ENCODE assay signal across 1 cellular context in the genomic region with DNA sequence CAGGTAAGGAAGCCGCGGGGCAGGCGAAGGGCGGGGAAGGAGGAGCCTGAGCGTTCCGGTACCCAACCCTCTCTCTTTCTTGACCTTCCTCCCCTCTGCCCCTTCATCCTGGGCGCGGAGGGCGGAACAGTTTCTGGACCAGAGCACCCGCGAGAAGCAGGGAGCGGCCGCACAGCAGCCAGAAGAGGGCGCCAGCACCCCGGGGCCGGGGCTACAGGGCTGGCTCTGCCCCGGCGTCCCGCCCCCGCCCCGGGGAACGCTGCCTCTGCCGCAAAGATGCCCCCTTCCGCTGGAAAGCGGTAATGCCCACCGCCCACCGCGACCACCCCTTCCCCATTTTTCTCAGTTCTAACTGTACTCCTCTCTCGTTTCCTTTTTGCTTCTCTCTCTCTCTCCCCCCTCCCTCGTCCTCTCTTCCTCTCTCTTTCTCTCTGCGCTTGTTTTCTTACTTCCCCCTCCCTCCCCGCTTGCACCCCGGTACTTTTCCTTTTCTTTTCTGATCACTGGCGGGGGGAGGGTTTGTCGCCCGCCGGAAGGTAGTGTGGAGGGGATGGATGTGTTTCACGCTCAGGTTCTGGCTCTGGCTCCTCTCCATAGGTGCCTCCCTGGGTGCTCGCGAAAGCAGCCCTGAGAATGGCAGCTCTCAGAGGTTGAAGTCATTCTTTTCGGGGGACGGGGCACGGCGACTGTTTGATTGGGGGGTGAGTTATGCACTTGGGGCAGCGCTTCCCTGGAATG.
TF ChIP-seq lines count a peak whose summit lies in the region.

No MANE protein-coding gene starts in this region.

TF ChIP-seq in HepG2, 621 proteins besides CTCF, POLR2A, EP300 and RAD21 (continued from another document):
- TF ChIP-seq GZF1 (CRISPR knock-in tag; IDR thresholded peaks at IDR 0.05): no peak
- no peak for TF ChIP-seq MED8 (CRISPR knock-in tag; IDR thresholded peaks at IDR 0.05; ENCODE audit: insufficient replicate concordance)
- TF ChIP-seq XBP1 (CRISPR knock-in tag; IDR thresholded peaks at IDR 0.05): no peak
- no peak for TF ChIP-seq ZNF333 (CRISPR knock-in tag; IDR thresholded peaks at IDR 0.05; ENCODE audit: borderline replicate concordance)
- TF ChIP-seq ZNF775 (CRISPR knock-in tag; IDR thresholded peaks at IDR 0.05; ENCODE audit: borderline replicate concordance): no peak
- TF ChIP-seq KDM4B (CRISPR knock-in tag; IDR thresholded peaks at IDR 0.05): 0 out of 2 replicates have a peak, but pooled peaks have one; percentile 17
- TF ChIP-seq KLF13 (CRISPR knock-in tag; IDR thresholded peaks at IDR 0.05): no peak
- TF ChIP-seq, protein P1, sequence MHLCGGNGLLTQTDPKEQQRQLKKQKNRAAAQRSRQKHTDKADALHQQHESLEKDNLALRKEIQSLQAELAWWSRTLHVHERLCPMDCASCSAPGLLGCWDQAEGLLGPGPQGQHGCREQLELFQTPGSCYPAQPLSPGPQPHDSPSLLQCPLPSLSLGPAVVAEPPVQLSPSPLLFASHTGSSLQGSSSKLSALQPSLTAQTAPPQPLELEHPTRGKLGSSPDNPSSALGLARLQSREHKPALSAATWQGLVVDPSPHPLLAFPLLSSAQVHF (CRISPR knock-in tag; IDR thresholded peaks at IDR 0.05): no peak
- TF ChIP-seq, protein P2, sequence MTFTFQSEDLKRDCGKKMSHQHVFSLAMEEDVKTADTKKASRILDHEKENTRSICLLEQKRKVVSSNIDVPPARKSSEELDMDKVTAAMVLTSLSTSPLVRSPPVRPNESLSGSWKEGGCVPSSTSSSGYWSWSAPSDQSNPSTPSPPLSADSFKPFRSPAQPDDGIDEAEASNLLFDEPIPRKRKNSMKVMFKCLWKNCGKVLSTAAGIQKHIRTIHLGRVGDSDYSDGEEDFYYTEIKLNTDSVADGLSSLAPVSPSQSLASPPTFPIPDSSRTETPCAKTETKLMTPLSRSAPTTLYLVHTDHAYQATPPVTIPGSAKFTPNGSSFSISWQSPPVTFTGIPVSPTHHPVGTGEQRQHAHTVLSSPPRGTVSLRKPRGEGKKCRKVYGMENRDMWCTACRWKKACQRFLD (CRISPR knock-in tag; IDR thresholded peaks at IDR 0.05; ENCODE audit: borderline replicate concordance): no peak
- TF ChIP-seq, protein P3, sequence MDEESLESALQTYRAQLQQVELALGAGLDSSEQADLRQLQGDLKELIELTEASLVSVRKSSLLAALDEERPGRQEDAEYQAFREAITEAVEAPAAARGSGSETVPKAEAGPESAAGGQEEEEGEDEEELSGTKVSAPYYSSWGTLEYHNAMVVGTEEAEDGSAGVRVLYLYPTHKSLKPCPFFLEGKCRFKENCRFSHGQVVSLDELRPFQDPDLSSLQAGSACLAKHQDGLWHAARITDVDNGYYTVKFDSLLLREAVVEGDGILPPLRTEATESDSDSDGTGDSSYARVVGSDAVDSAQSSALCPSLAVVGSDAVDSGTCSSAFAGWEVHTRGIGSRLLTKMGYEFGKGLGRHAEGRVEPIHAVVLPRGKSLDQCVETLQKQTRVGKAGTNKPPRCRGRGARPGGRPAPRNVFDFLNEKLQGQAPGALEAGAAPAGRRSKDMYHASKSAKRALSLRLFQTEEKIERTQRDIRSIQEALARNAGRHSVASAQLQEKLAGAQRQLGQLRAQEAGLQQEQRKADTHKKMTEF (CRISPR knock-in tag; IDR thresholded peaks at IDR 0.05): 0 out of 2 replicates have a peak, but pooled peaks have one; percentile 22
- no peak for TF ChIP-seq ZNF577 (CRISPR knock-in tag; IDR thresholded peaks at IDR 0.05; ENCODE audit: borderline replicate concordance, low read depth)
- no peak for TF ChIP-seq PLRG1 (conservative IDR thresholded peaks at IDR 0.05)
- no peak for TF ChIP-seq IKZF1 (IDR thresholded peaks at IDR 0.05)
- TF ChIP-seq ZNF530 (CRISPR knock-in tag; IDR thresholded peaks at IDR 0.05; ENCODE audit: low read depth): no peak
- peak; percentile 36; the same call in 1 of the 2 replicates for TF ChIP-seq MAZ (IDR thresholded peaks at IDR 0.05; ENCODE audit: borderline replicate concordance, low read depth, low read length)
- TF ChIP-seq MAZ (CRISPR knock-in tag; IDR thresholded peaks at IDR 0.05; ENCODE audit: low read depth): peak; percentile 51; the same call in 1 of the 2 replicates
- TF ChIP-seq ARNT2 (CRISPR knock-in tag; IDR thresholded peaks at IDR 0.05; ENCODE audit: low read depth): no peak
